ENCODE assay signal across 1 cellular context in genomic region chr19:18919895-18920204, GRCh38.
TF ChIP-seq lines count a peak whose summit lies in the region.

No MANE protein-coding gene starts in this region.

TF ChIP-seq in endothelial cell of umbilical vein, 7 proteins besides CTCF, POLR2A, EP300 and RAD21:
- no peak for TF ChIP-seq EZH2 (IDR thresholded peaks at IDR 0.05; ENCODE audit: borderline replicate concordance, low read depth, low read length, severe bottlenecking)
- no peak for TF ChIP-seq JUN (IDR thresholded peaks at IDR 0.05; ENCODE audit: borderline replicate concordance, insufficient read depth, insufficient read length, low read depth)
- TF ChIP-seq FOS (IDR thresholded peaks at IDR 0.05; ENCODE audit: borderline replicate concordance, insufficient read depth, low read length), result no peak
- TF ChIP-seq GATA2 (IDR thresholded peaks at IDR 0.05; ENCODE audit: insufficient read depth, insufficient read length, low read depth, low read length), result no peak
- TF ChIP-seq MAX (IDR thresholded peaks at IDR 0.05; ENCODE audit: insufficient read depth, insufficient read length), result no peak
- TF ChIP-seq POLR2AphosphoS5 (IDR thresholded peaks at IDR 0.05; ENCODE audit: insufficient read depth, low read depth, low read length), result no peak
- no peak for TF ChIP-seq MYC (IDR thresholded peaks at IDR 0.05; ENCODE audit: low read depth, low read length)
